Comparison of ENCODE assay signal across 22 cellular contexts in the genomic region with DNA sequence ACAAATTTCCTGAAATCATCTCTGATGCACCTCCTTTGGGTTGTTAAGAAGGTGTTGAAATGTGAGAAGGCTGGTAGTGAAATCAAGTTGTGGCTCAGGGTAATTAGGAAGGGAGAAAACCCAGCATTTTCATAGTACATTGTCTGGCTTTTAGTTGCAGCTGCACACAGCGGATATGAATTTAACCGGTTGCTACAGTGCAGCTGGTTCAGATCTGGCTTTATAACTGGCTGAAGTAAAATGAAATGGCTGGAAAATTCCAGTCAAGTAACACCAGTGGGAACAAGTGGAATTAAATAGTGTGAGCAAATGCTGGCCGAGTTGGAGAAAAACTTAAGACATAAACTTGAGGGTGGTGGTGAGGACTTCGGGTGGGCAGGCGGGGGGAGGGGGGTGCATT. TPM values are rescaled to one million over a fixed set of nuclear protein-coding genes. Genes with fewer than 3 reads are reported as not detected.
DNase-seq lines count a peak whose midpoint lies in the region; ATAC-seq and FAIRE-seq lines count a peak whose summit lies in the region.
"Had no signal": no experiment of that assay in that cellular context is flagged by ENCODE, and none has a peak within 500 bp of the region (broad histone marks: within the 10 kb centered on the region; RNA-seq: fewer than 3 reads in every experiment).

No MANE protein-coding gene starts in this region.

- no peaks in the 10 kb centered on the region for H3K36me3 ChIP-seq in small intestine (ENCODE audit: control insufficient read depth in 2 of 2, insufficient read depth in 2 of 2, low read length in 2 of 2)
- H3K36me3 ChIP-seq: vagina had no signal

- H3K36me3 Mint-ChIP-seq in memory B cell = peaks cover 13% of the 10 kb centered on the region
- H3K36me3 Mint-ChIP-seq in activated naive CD4-positive, alpha-beta T cell treated with anti-CD3 and anti-CD28 coated beads, Interleukin-2, amount 50 U/mL, for 72 hours = no peaks in the 10 kb centered on the region

- H3K4me3 ChIP-seq in small intestine (ENCODE audit: low read depth in 1 of 2, low read length in 2 of 2) = no peak overlapping the region
- H3K4me3 ChIP-seq: lung, vagina had no signal

- H3K27ac Mint-ChIP-seq in memory B cell = peak overlapping the region; percentile 42
- H3K27ac Mint-ChIP-seq in activated naive CD4-positive, alpha-beta T cell treated with anti-CD3 and anti-CD28 coated beads, Interleukin-2, amount 50 U/mL, for 72 hours = no peak overlapping the region
- H3K27ac Mint-ChIP-seq: activated CD4-positive, alpha-beta T cell treated with anti-CD3 and anti-CD28 coated beads, Interleukin-2, amount 10 ng/mL, durations not matched to agents 24 days and 14 days; stimulated activated naive CD8-positive, alpha-beta T cell treated with anti-CD3 and anti-CD28 coated beads, Interleukin-15, Interleukin-2, amounts not matched to agents 100 ng/mL and 50 ng/mL, for 24 hours had no signal

- H3K9me3 Mint-ChIP-seq in memory B cell = no peaks in the 10 kb centered on the region
- H3K9me3 Mint-ChIP-seq in activated naive CD4-positive, alpha-beta T cell treated with anti-CD3 and anti-CD28 coated beads, Interleukin-2, amount 50 U/mL, for 72 hours = no peaks in the 10 kb centered on the region
- H3K9me3 Mint-ChIP-seq: activated CD4-positive, alpha-beta T cell treated with anti-CD3 and anti-CD28 coated beads, Interleukin-2, amount 10 ng/mL, durations not matched to agents 24 days and 14 days; CD4-positive, CD25-positive, alpha-beta regulatory T cell; stimulated activated naive CD8-positive, alpha-beta T cell treated with anti-CD3 and anti-CD28 coated beads, Interleukin-15, Interleukin-2, amounts not matched to agents 100 ng/mL and 50 ng/mL, for 24 hours had no signal

- DNase-seq in NCI-H2107 treated with DMSO at 0.1 percent for 48 hours (lab: John Stamatoyannopoulos, UW; ENCODE audit: unreplicated experiment) = peak; percentile 13
- no peak for DNase-seq in NCI-H2107 (lab: John Stamatoyannopoulos, UW)
- no peak for DNase-seq in caudate nucleus (lab: John Stamatoyannopoulos, UW)
- DNase-seq in memory B cell (ENCODE audit: low spot score in 2 of 2) = no peak
- peak; percentile 6 for DNase-seq in small intestine
- DNase-seq in Kasumi-1 (lab: John Stamatoyannopoulos, UW) = no peak
- DNase-seq in activated naive CD4-positive, alpha-beta T cell treated with anti-CD3 and anti-CD28 coated beads, Interleukin-2, amount 50 U/mL, for 72 hours (ENCODE audit: low spot score in 2 of 2) = no peak
- no peak for DNase-seq in AG08396 (ENCODE audit: low spot score)
- DNase-seq: activated CD4-positive, alpha-beta T cell treated with anti-CD3 and anti-CD28 coated beads, Interleukin-2, amount 10 ng/mL, durations not matched to agents 24 days and 14 days; activated gamma-delta T cell; activated T-cell treated with anti-CD3 and anti-CD28 coated beads, Interleukin-2, amount 50 U/mL, for 1 hour; CD4-positive, CD25-positive, alpha-beta regulatory T cell; cerebellar nuclear complex; glutamatergic neuron; kidney; NCI-H2081 treated with DMSO at 0.1 percent for 48 hours; NCI-H510A had no signal

- 18 to 62% (median 43%) methylated on average over 5 of the region's 5 CpGs for WGBS in small intestine, 3 donors

- peak overlapping the region; percentile 18 for H3K27ac ChIP-seq in caudate nucleus (ENCODE audit: low read depth, low read length)
- H3K27ac ChIP-seq in small intestine (ENCODE audit: low read depth in 1 of 2, low read length in 1 of 2) = no peak overlapping the region
- H3K27ac ChIP-seq: 22Rv1, vagina had no signal

- no peak overlapping the region for H3K4me3 Mint-ChIP-seq in memory B cell
- H3K4me3 Mint-ChIP-seq: activated CD4-positive, alpha-beta T cell treated with anti-CD3 and anti-CD28 coated beads, Interleukin-2, amount 10 ng/mL, durations not matched to agents 24 days and 14 days; CD4-positive, CD25-positive, alpha-beta regulatory T cell; stimulated activated naive CD8-positive, alpha-beta T cell treated with anti-CD3 and anti-CD28 coated beads, Interleukin-15, Interleukin-2, amounts not matched to agents 100 ng/mL and 50 ng/mL, for 24 hours had no signal

- ATAC-seq in memory B cell (ENCODE audit: low read depth) = no peak
- ATAC-seq in activated naive CD4-positive, alpha-beta T cell treated with anti-CD3 and anti-CD28 coated beads, Interleukin-2, amount 50 U/mL, for 72 hours = no peak

- no peaks in the 10 kb centered on the region for H3K9me3 ChIP-seq in small intestine (ENCODE audit: control insufficient read depth, low read depth)
- H3K9me3 ChIP-seq: vagina had no signal

- peaks cover 21% of the 10 kb centered on the region for H3K4me1 Mint-ChIP-seq in memory B cell
- H3K4me1 Mint-ChIP-seq: activated CD4-positive, alpha-beta T cell treated with anti-CD3 and anti-CD28 coated beads, Interleukin-2, amount 10 ng/mL, durations not matched to agents 24 days and 14 days had no signal

- peaks cover 4 to 13% of the 10 kb centered on the region in 2 donors for H3K4me1 ChIP-seq in small intestine (ENCODE audit: control insufficient read depth in 2 of 2, insufficient read depth in 1 of 2, low read depth in 1 of 2, low read length in 1 of 2)

- no peaks in the 10 kb centered on the region for H3K27me3 ChIP-seq in small intestine (ENCODE audit: control insufficient read depth in 2 of 2, insufficient read depth in 2 of 2, low read length in 2 of 2)
- H3K27me3 ChIP-seq: vagina had no signal

- FAIRE-seq in small intestine (lab: Jason Lieb, UNC) = no peak
- FAIRE-seq: endothelial cell of umbilical vein, kidney had no signal

- no peaks in the 10 kb centered on the region for H3K27me3 Mint-ChIP-seq in memory B cell
- H3K27me3 Mint-ChIP-seq: CD4-positive, CD25-positive, alpha-beta regulatory T cell; stimulated activated naive CD8-positive, alpha-beta T cell treated with anti-CD3 and anti-CD28 coated beads, Interleukin-15, Interleukin-2, amounts not matched to agents 100 ng/mL and 50 ng/mL, for 24 hours had no signal

RNA-seq across cellular contexts. Expression of a gene that starts 17.6 kb away (rescaled TPM):
- 10 to 100 TPM in 1 of 3 donors, 1 to 10 TPM in 2; 3.2 to 55.7 (median 3.6) TPM for polyA plus RNA-seq in small intestine
- 1 to 10 TPM; 2.9 to 3.7 TPM for total RNA-seq in activated naive CD4-positive, alpha-beta T cell treated with anti-CD3 and anti-CD28 coated beads, Interleukin-2, amount 50 U/mL, for 72 hours

Comparison
In these comparisons a context has a peak if more than half of its experiments do, and no peak if none do; other contexts are left out.
1. DNase-seq: peak in NCI-H2107 treated with DMSO at 0.1 percent for 48 hours (single experiment) and small intestine (single experiment); none in NCI-H2107 (single experiment), caudate nucleus (0 of 61), memory B cell (0 of 2), Kasumi-1 (0 of 2), activated naive CD4-positive, alpha-beta T cell treated with anti-CD3 and anti-CD28 coated beads, Interleukin-2, amount 50 U/mL, for 72 hours (0 of 2) and AG08396 (single experiment).